Comparison of ENCODE assay signal across 2 cellular contexts in genomic region chr3:129385507-129385906, GRCh38. TPM values are rescaled to one million over a fixed set of nuclear protein-coding genes. Genes with fewer than 3 reads are reported as not detected.
"Had no signal": no experiment of that assay in that cellular context is flagged by ENCODE, and none has a peak within 500 bp of the region (broad histone marks: within the 10 kb centered on the region; RNA-seq: fewer than 3 reads in every experiment).

No MANE protein-coding gene starts in this region.

RNA-seq across cellular contexts. Expression of gene EFCAB12, which starts 42.9 kb away (rescaled TPM):
- total RNA-seq: bronchial epithelial cell, vagina had no signal
